1 cellular context compared by ENCODE assay signal in genomic region chr16:30941600-30942420, GRCh38.
A peak's percentile ranks its signal among the peaks of the same experiment; 100 is the strongest.
TF ChIP-seq lines count a peak whose summit lies in the region.

No MANE protein-coding gene starts in this region.

TF ChIP-seq in A549, 52 proteins besides CTCF, POLR2A, EP300 and RAD21 (continued from another document):
- TF ChIP-seq MAX (IDR thresholded peaks at IDR 0.05) (peak; percentile 15; the same call in 1 of the 2 replicates), RARB (CRISPR knock-in tag; IDR thresholded peaks at IDR 0.05) (no peak), SREBF2 (IDR thresholded peaks at IDR 0.05) (no peak)
